Comparison of ENCODE assay signal across 8 cellular contexts in the genomic region with DNA sequence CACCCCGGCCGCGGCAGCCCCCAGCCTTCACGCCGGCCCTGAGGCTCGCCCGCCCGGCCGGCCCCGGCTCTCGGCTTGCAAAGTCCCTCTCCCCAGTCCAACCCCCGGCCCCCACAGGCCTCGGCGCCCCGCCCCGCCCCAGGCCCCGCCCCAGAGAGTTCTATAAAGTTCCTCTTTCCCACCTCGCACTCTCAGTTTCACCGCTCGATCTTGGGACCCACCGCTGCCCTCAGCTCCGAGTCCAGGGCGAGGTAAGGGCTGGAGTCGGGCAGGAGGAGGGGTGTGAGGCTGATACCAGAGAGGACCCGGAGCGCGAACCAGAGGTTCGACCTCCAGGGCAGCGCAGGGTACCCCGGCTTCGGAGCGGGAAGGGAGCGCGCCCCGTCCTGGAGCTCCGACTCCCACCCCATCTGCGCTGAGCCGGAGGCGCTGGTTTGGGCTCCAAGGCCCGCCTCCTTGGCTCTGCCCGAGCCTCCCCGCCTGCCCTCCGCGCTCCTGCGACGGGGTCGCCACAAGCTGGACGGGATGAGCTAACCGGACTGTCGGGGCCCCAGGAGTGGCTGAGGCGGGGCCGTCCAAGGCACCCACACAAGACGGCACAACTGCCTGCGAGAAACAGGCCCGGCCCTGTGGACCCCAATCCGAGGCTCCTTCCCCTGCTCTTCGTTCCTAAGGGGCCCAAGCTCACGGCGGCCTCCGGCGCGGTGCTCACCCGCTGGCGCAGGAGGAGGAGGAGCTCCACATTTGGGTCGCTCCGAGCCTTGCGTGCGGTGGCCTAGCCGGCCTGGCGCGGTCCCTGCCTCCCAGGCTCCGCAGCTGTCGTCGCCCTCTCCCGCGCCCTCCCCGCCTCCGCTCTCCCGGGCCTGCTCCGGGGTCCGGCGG. TPM values are rescaled to one million over a fixed set of nuclear protein-coding genes. Genes with fewer than 3 reads are reported as not detected.
DNase-seq lines count a peak whose midpoint lies in the region; ATAC-seq and TF ChIP-seq lines count a peak whose summit lies in the region.

Gene IRF4, plus strand, starts transcription at position 194 of the 882 bp plus-strand sequence. CDS start 1,401 bp downstream, outside the sequence.

- no peak for TF ChIP-seq CTCF in sigmoid colon (IDR thresholded peaks at IDR 0.05)

- peak within 1 kb of the TSS in 3 of 4 donors; percentile 32 to 50 (median 45) for H3K4me3 ChIP-seq in sigmoid colon

- peak within 1 kb of the TSS; percentile 94 for H3K4me3 Mint-ChIP-seq in activated CD8-positive, alpha-beta memory T cell treated with anti-CD3 and anti-CD28 coated beads, Interleukin-2, amount 10 ng/mL, durations not matched to agents 7 days and 5 days

- H3K4me1 Mint-ChIP-seq in activated CD8-positive, alpha-beta memory T cell treated with anti-CD3 and anti-CD28 coated beads, Interleukin-2, amount 10 ng/mL, durations not matched to agents 7 days and 5 days = peaks cover 53% of the 10 kb centered on the region

- intact Hi-C loops in sigmoid colon (cut with DNase I) = no loop called here

- H3K36me3 Mint-ChIP-seq in activated CD8-positive, alpha-beta memory T cell treated with anti-CD3 and anti-CD28 coated beads, Interleukin-2, amount 10 ng/mL, durations not matched to agents 7 days and 5 days = peaks cover 35% of the 10 kb centered on the region

- DNase-seq in activated CD8-positive, alpha-beta memory T cell treated with anti-CD3 and anti-CD28 coated beads, Interleukin-2, amount 10 ng/mL, durations not matched to agents 7 days and 5 days = peak; percentile 81
- DNase-seq in germinal center (ENCODE audit: low spot score) (peak; percentile 78), sigmoid colon (no peak), SIG-M5 treated with dmso at 0.1 percent for 504 hours (lab: John Stamatoyannopoulos, UW; ENCODE audit: unreplicated experiment) (no peak), NCI-H345 treated with DMSO at 0.1 percent for 48 hours (lab: John Stamatoyannopoulos, UW; ENCODE audit: unreplicated experiment) (no peak)

- peak; percentile 50 for ATAC-seq in HG03175 (IDR thresholded peaks at IDR 0.05; ENCODE audit: unreplicated experiment)
- peak; percentile 56 for ATAC-seq in activated CD8-positive, alpha-beta memory T cell treated with anti-CD3 and anti-CD28 coated beads, Interleukin-2, amount 10 ng/mL, durations not matched to agents 7 days and 5 days
- no peak for ATAC-seq in HG03159 (IDR thresholded peaks at IDR 0.05; ENCODE audit: unreplicated experiment)

- H3K4me1 ChIP-seq in sigmoid colon = peaks cover 0 to 33% (median 29%) of the 10 kb centered on the region in 4 donors

- no peaks in the 10 kb centered on the region for H3K9me3 Mint-ChIP-seq in activated CD8-positive, alpha-beta memory T cell treated with anti-CD3 and anti-CD28 coated beads, Interleukin-2, amount 10 ng/mL, durations not matched to agents 7 days and 5 days (ENCODE audit: low read depth)

- H3K27ac Mint-ChIP-seq in activated CD8-positive, alpha-beta memory T cell treated with anti-CD3 and anti-CD28 coated beads, Interleukin-2, amount 10 ng/mL, durations not matched to agents 7 days and 5 days = peak within 1 kb of the TSS; percentile 95

- no peaks in the 10 kb centered on the region for H3K27me3 Mint-ChIP-seq in activated CD8-positive, alpha-beta memory T cell treated with anti-CD3 and anti-CD28 coated beads, Interleukin-2, amount 10 ng/mL, durations not matched to agents 7 days and 5 days

- no peak within 1 kb of the TSS for H3K27ac ChIP-seq in sigmoid colon

- H3K9me3 ChIP-seq in sigmoid colon = no peaks in the 10 kb centered on the region

- TF ChIP-seq POLR2A in GM19193 (IDR thresholded peaks at IDR 0.05; ENCODE audit: extremely low read depth, insufficient read depth, insufficient read length) (peak; percentile 100), sigmoid colon (IDR thresholded peaks at IDR 0.05) (no peak)

- H3K27me3 ChIP-seq in sigmoid colon = peaks cover 26 to 89% (median 41%) of the 10 kb centered on the region in 3 donors

- CTCF ChIA-PET in activated CD8-positive, alpha-beta memory T cell treated with anti-CD3 and anti-CD28 coated beads, Interleukin-2, amount 10 ng/mL, durations not matched to agents 7 days and 5 days (lab: Charles Lee) = interaction anchor here (0.5 to 6.9 kb wide), 23 partner anchors 8 to 314 kb away, joined by 3 to 50 read pairs (median 4); no protein-coding TSS in a partner anchor

- no peak for TF ChIP-seq EP300 in sigmoid colon (IDR thresholded peaks at IDR 0.05)

- 1 to 6% methylated on average over 82 of the region's 82 CpGs for WGBS in sigmoid colon, 2 donors

- no peaks in the 10 kb centered on the region for H3K36me3 ChIP-seq in sigmoid colon

RNA-seq across cellular contexts. Expression of gene IRF4, which starts in this region (rescaled TPM):
- total RNA-seq in activated CD8-positive, alpha-beta memory T cell treated with anti-CD3 and anti-CD28 coated beads, Interleukin-2, amount 10 ng/mL, durations not matched to agents 7 days and 5 days = 100 to 1,000 TPM; 184 to 254 TPM
- total RNA-seq in sigmoid colon = under 1 TPM; 0.28 to 0.68 (median 0.34) TPM
- 1 to 10 TPM in 1 of 3 donors, under 1 TPM in 2; 0.46 to 9.3 (median 0.60) TPM for polyA plus RNA-seq in sigmoid colon

Comparison
In these comparisons a context has a peak if more than half of its experiments do, and no peak if none do; other contexts are left out.
1. RNA of gene IRF4 (total RNA-seq): 184 to 254 TPM in activated CD8-positive, alpha-beta memory T cell treated with anti-CD3 and anti-CD28 coated beads, Interleukin-2, amount 10 ng/mL, durations not matched to agents 7 days and 5 days; 0.28 to 0.68 TPM in sigmoid colon; every median in the first group is over 100 times any median in the second.
2. DNase-seq: peak in activated CD8-positive, alpha-beta memory T cell treated with anti-CD3 and anti-CD28 coated beads, Interleukin-2, amount 10 ng/mL, durations not matched to agents 7 days and 5 days (single experiment) and germinal center (single experiment); none in sigmoid colon (single experiment), SIG-M5 treated with dmso at 0.1 percent for 504 hours (single experiment) and NCI-H345 treated with DMSO at 0.1 percent for 48 hours (single experiment).